Comparison of ENCODE assay signal across 12 cellular contexts in genomic region chr2:127072380-127072779, GRCh38. TPM values are rescaled to one million over a fixed set of nuclear protein-coding genes. Genes with fewer than 3 reads are reported as not detected.
DNase-seq lines count a peak whose midpoint lies in the region; ATAC-seq and TF ChIP-seq lines count a peak whose summit lies in the region.
"Had no signal": no experiment of that assay in that cellular context is flagged by ENCODE, and none has a peak within 500 bp of the region (broad histone marks: within the 10 kb centered on the region; RNA-seq: fewer than 3 reads in every experiment).

No MANE protein-coding gene starts in this region.

- CTCF ChIA-PET in CD4-positive, alpha-beta memory T cell (lab: Charles Lee; ENCODE audit: partially characterized antibody), result interaction anchor here (0.5 kb wide), 1 partner anchor 82 kb away, joined by 4 read pairs; no protein-coding TSS in a partner anchor

- peak overlapping the region in 1 of 8 donors; percentile 7 for H3K4me3 Mint-ChIP-seq in CD4-positive, alpha-beta memory T cell
- no peak overlapping the region for H3K4me3 Mint-ChIP-seq in T-helper 17 cell
- H3K4me3 Mint-ChIP-seq: CD14-positive monocyte had no signal

- no peak for TF ChIP-seq POLR2A in gastrocnemius medialis (IDR thresholded peaks at IDR 0.05)

- no peak for ATAC-seq in T-helper 17 cell
- no peak for ATAC-seq in gastrocnemius medialis

- no peak overlapping the region for H3K4me3 ChIP-seq in CD4-positive, alpha-beta memory T cell (ENCODE audit: low read length in 2 of 2)
- no peak overlapping the region for H3K4me3 ChIP-seq in gastrocnemius medialis
- H3K4me3 ChIP-seq: lung had no signal

- TF ChIP-seq CTCF in gastrocnemius medialis (IDR thresholded peaks at IDR 0.05 in 4 of 5, conservative IDR thresholded peaks at IDR 0.05 in 1 of 5), result no peak

- in situ Hi-C loops in gastrocnemius medialis (cut with MboI; ENCODE audit: low sequenced_read_pairs in 4 of 4), result loop anchor here in 1 of 4 donors (25.0 kb wide), 1 partner anchor 440 kb away; no protein-coding TSS in a partner anchor

- no peak for DNase-seq in CD4-positive, alpha-beta memory T cell
- DNase-seq in T-helper 17 cell (no peak), fibroblast of gingiva (ENCODE audit: low read depth) (peak; percentile 21), gastrocnemius medialis (no peak), NCI-H524 (lab: John Stamatoyannopoulos, UW) (no peak), NCI-H1417 (lab: John Stamatoyannopoulos, UW) (no peak), putamen (ENCODE audit: low spot score) (no peak)
- DNase-seq: cortex of kidney, KBM-7, NCI-H1105 treated with DMSO at 0.1 percent for 48 hours had no signal

- peaks cover 62% of the 10 kb centered on the region for H3K36me3 ChIP-seq in CD4-positive, alpha-beta memory T cell (ENCODE audit: insufficient read depth, low read length)
- peaks cover 0 to 14% of the 10 kb centered on the region in 2 donors for H3K36me3 ChIP-seq in gastrocnemius medialis

- intact Hi-C loops in CD4-positive, alpha-beta memory T cell (cut with micrococcal nuclease), result no loop called here
- intact Hi-C loops in gastrocnemius medialis (cut with DNase I; ENCODE audit: low total_unique reads), result no loop called here

- no peaks in the 10 kb centered on the region for H3K27me3 Mint-ChIP-seq in CD4-positive, alpha-beta memory T cell
- H3K27me3 Mint-ChIP-seq in T-helper 17 cell, result no peaks in the 10 kb centered on the region

- POLR2A ChIA-PET in CD4-positive, alpha-beta memory T cell (lab: Charles Lee; ENCODE audit: partially characterized antibody), result no interaction called here

- no peaks in the 10 kb centered on the region for H3K27me3 ChIP-seq in CD4-positive, alpha-beta memory T cell (ENCODE audit: insufficient read depth, low read length)
- no peaks in the 10 kb centered on the region for H3K27me3 ChIP-seq in gastrocnemius medialis

- H3K27ac Mint-ChIP-seq in CD4-positive, alpha-beta memory T cell, result peak overlapping the region in 5 of 7 donors; percentile 29 to 71 (median 64)
- H3K27ac Mint-ChIP-seq in T-helper 17 cell, result peak overlapping the region; percentile 57
- H3K27ac Mint-ChIP-seq: CD14-positive monocyte had no signal

- H3K9me3 Mint-ChIP-seq in CD4-positive, alpha-beta memory T cell, result no peaks in the 10 kb centered on the region
- H3K9me3 Mint-ChIP-seq: CD14-positive monocyte had no signal

- peaks cover 27 to 61% (median 40%) of the 10 kb centered on the region in 4 donors for H3K4me1 Mint-ChIP-seq in CD4-positive, alpha-beta memory T cell
- H3K4me1 Mint-ChIP-seq in T-helper 17 cell, result peaks cover 36% of the 10 kb centered on the region

- no peaks in the 10 kb centered on the region for H3K9me3 ChIP-seq in CD4-positive, alpha-beta memory T cell (ENCODE audit: control insufficient read depth in 1 of 2, low read length in 2 of 2)
- no peaks in the 10 kb centered on the region for H3K9me3 ChIP-seq in T-helper 17 cell (ENCODE audit: control insufficient read depth, low read length, poor library complexity, severe bottlenecking)
- H3K9me3 ChIP-seq in gastrocnemius medialis, result no peaks in the 10 kb centered on the region

- H3K4me1 ChIP-seq in CD4-positive, alpha-beta memory T cell (ENCODE audit: insufficient read depth, low read length), result peaks cover 17% of the 10 kb centered on the region
- peaks cover 94 to 97% of the 10 kb centered on the region in 2 donors for H3K4me1 ChIP-seq in gastrocnemius medialis

- H3K27ac ChIP-seq in CD4-positive, alpha-beta memory T cell (ENCODE audit: low read depth, low read length), result no peak overlapping the region
- H3K27ac ChIP-seq in gastrocnemius medialis, result peak overlapping the region; percentile 97 to 100 (median 100)

- peaks cover 18 to 68% of the 10 kb centered on the region in 2 donors for H3K36me3 Mint-ChIP-seq in CD4-positive, alpha-beta memory T cell
- peaks cover 2% of the 10 kb centered on the region for H3K36me3 Mint-ChIP-seq in T-helper 17 cell (ENCODE audit: low read depth)

RNA-seq across cellular contexts. Expression of gene BIN1, which starts 34.6 kb away (rescaled TPM):
- total RNA-seq in CD4-positive, alpha-beta memory T cell, result 100 to 1,000 TPM in 1 of 2 experiments, 10 to 100 TPM in 1; 99.4 to 103 TPM
- polyA plus RNA-seq in CD4-positive, alpha-beta memory T cell, result 100 to 1,000 TPM; 141 to 163 TPM
- 100 to 1,000 TPM; 132 to 133 TPM for total RNA-seq in T-helper 17 cell
- total RNA-seq in gastrocnemius medialis, result 1,000 to 10,000 TPM; 1,150 to 2,167 (median 1,736) TPM

Comparison
In these comparisons a context has a peak if more than half of its experiments do, and no peak if none do; other contexts are left out.
1. RNA of gene BIN1, which starts 34.6 kb away (total RNA-seq): 1,150 to 2,167 TPM in gastrocnemius medialis; 132 to 133 TPM in T-helper 17 cell and 99.4 to 103 TPM in CD4-positive, alpha-beta memory T cell; every median in the first group is over 4 times any median in the second.